ENCODE assay signal across 12 cellular contexts in the genomic region with DNA sequence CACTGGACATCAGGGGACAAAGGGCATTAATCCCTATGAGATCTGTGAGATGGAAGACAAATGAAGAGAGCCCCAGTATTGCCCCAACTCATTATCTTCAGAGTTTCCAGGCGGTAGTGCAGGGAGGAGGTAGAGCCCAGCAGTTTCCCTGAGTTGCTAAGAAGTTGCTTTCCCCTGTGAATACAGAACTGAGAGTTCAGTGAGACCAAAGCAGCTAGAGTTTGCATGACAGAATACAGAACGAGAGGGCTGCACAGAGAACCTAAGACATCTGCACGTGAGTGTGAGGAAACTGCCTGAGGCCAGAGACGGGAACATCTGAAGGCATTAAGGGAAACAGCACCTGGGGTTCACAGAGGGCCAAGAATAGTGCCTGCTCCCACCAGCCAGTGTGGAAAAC. TPM values are rescaled to one million over a fixed set of nuclear protein-coding genes. Genes with fewer than 3 reads are reported as not detected.
DNase-seq lines count a peak whose midpoint lies in the region; ATAC-seq, FAIRE-seq and TF ChIP-seq lines count a peak whose summit lies in the region.
"Had no signal": no experiment of that assay in that cellular context is flagged by ENCODE, and none has a peak within 500 bp of the region (broad histone marks: within the 10 kb centered on the region; RNA-seq: fewer than 3 reads in every experiment).

No MANE protein-coding gene starts in this region.

- H3K4me1 ChIP-seq in osteoblast (ENCODE audit: insufficient read depth, low read length): peaks cover 2% of the 10 kb centered on the region
- H3K4me1 ChIP-seq: testis had no signal

- no peak overlapping the region for H3K27ac Mint-ChIP-seq in MCF 10A (ENCODE audit: low read depth, unreplicated experiment)
- H3K27ac Mint-ChIP-seq: activated naive CD4-positive, alpha-beta T cell treated with anti-CD3 and anti-CD28 coated beads, Interleukin-2, amount 50 U/mL, for 24 hours had no signal

- peak; percentile 89 for ATAC-seq in HG03439 (IDR thresholded peaks at IDR 0.05; ENCODE audit: unreplicated experiment)

- BruUV-seq in MCF 10A (replicated peaks; lab: Mats Ljungman, UMichigan): no TSS peak

- no peak for TF ChIP-seq CTCF in osteoblast (IDR thresholded peaks at IDR 0.05; ENCODE audit: extremely low read depth, low read depth, low read length)
- TF ChIP-seq CTCF in MCF 10A (IDR thresholded peaks at IDR 0.05; ENCODE audit: unreplicated experiment): no peak

- peak overlapping the region; percentile 37 for H2AFZ ChIP-seq in osteoblast (ENCODE audit: low read length)

- intact Hi-C loops in MCF 10A (cut with micrococcal nuclease): no loop called here

- H3K27ac ChIP-seq in osteoblast (ENCODE audit: low read depth, low read length): no peak overlapping the region
- H3K27ac ChIP-seq: testis had no signal

- H3K36me3 ChIP-seq in H7 (replicated peaks; ENCODE audit: control insufficient read depth, insufficient read depth, low read length): no peaks in the 10 kb centered on the region
- H3K36me3 ChIP-seq in osteoblast (ENCODE audit: insufficient read depth, low read length): no peaks in the 10 kb centered on the region

- no peaks in the 10 kb centered on the region for H3K79me2 ChIP-seq in osteoblast (ENCODE audit: insufficient read depth, low read length)

- POLR2A ChIA-PET in MCF 10A (lab: Yijun Ruan, JAX): no interaction called here

- peak; percentile 73 for FAIRE-seq in GM19239 (lab: Jason Lieb, UNC)

- no peaks in the 10 kb centered on the region for H3K27me3 ChIP-seq in H7 (ENCODE audit: control insufficient read depth, insufficient read depth, low read length)
- no peaks in the 10 kb centered on the region for H3K27me3 ChIP-seq in osteoblast (ENCODE audit: insufficient read depth, low read length)
- H3K27me3 ChIP-seq: testis had no signal

- DNase-seq in GM19239 (ENCODE audit: insufficient read length, low spot score) (no peak), H7 (peak; percentile 7), osteoblast (ENCODE audit: insufficient read length, low spot score, missing footprints) (no peak), MCF 10A (ENCODE audit: unreplicated experiment) (no peak), NCI-H2081 (lab: John Stamatoyannopoulos, UW) (no peak)
- DNase-seq in stimulated activated naive CD4-positive, alpha-beta T cell treated with Interleukin-2 at 50 U/mL for 16 hours (lab: John Stamatoyannopoulos, UW): no peak
- DNase-seq: effector CD4-positive, alpha-beta T cell; hypothalamus; NCI-H524; testis had no signal

- no peaks in the 10 kb centered on the region for H3K36me3 Mint-ChIP-seq in MCF 10A (ENCODE audit: insufficient read depth, unreplicated experiment)

- no peaks in the 10 kb centered on the region for H4K20me1 ChIP-seq in osteoblast (ENCODE audit: insufficient read depth, low read length)

- no peak overlapping the region for H3K4me3 Mint-ChIP-seq in MCF 10A (ENCODE audit: unreplicated experiment)
- H3K4me3 Mint-ChIP-seq: activated naive CD4-positive, alpha-beta T cell treated with anti-CD3 and anti-CD28 coated beads, Interleukin-2, amount 50 U/mL, for 24 hours had no signal

- no peaks in the 10 kb centered on the region for H3K4me1 Mint-ChIP-seq in MCF 10A (ENCODE audit: insufficient read depth, unreplicated experiment)
- H3K4me1 Mint-ChIP-seq: activated naive CD4-positive, alpha-beta T cell treated with anti-CD3 and anti-CD28 coated beads, Interleukin-2, amount 50 U/mL, for 24 hours had no signal

- CTCF ChIA-PET in MCF 10A (lab: Yijun Ruan, JAX): interaction anchor here (0.9 kb wide), 1 partner anchor 39 kb away, joined by 4 read pairs; no protein-coding TSS in a partner anchor

- no peak overlapping the region for H3K4me2 ChIP-seq in osteoblast (ENCODE audit: insufficient read depth, low read length)

- no peak overlapping the region for H3K4me3 ChIP-seq in H7 (ENCODE audit: insufficient read depth, low read depth, low read length)
- no peak overlapping the region for H3K4me3 ChIP-seq in osteoblast (ENCODE audit: insufficient read depth, low read length)
- H3K4me3 ChIP-seq: testis had no signal

- no peaks in the 10 kb centered on the region for H3K9me3 ChIP-seq in osteoblast (ENCODE audit: low read depth, low read length)
- H3K9me3 ChIP-seq: testis had no signal

- H3K27me3 Mint-ChIP-seq in MCF 10A (ENCODE audit: insufficient read depth, unreplicated experiment): no peaks in the 10 kb centered on the region

- no peaks in the 10 kb centered on the region for H3K9me3 Mint-ChIP-seq in MCF 10A (ENCODE audit: unreplicated experiment)
- H3K9me3 Mint-ChIP-seq: activated naive CD4-positive, alpha-beta T cell treated with anti-CD3 and anti-CD28 coated beads, Interleukin-2, amount 50 U/mL, for 24 hours had no signal

RNA-seq across cellular contexts. Expression of a gene that starts 18.1 kb away (rescaled TPM):
- total RNA-seq in H7 (2014; rRNA removed; shearing (Covaris generic)): 6.1 and 7.4 TPM in 2 replicates
- total RNA-seq in osteoblast: 7.2 and 9.1 TPM in 2 replicates
- total RNA-seq in MCF 10A (2022): 7.4 and 8.6 TPM in 2 replicates
